20 cellular contexts compared by ENCODE assay signal in the genomic region with DNA sequence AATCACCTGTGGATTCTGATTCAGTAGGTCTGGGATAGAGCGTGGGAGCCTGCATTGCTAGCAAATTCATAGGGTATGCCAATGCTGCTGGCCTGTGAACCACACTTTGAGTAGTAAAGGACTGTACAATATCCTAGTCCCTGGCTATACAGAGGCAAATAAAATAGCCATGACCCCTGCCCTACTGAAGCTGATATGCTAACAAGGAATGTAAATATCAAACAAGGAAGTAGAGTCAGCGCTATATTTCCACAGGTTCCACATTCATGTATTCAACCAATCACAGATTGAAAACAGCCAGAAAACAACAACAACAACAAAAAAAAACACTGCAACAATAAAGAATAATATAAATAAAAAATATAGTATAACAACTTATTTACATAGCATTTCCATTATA.
DNase-seq lines count a peak whose midpoint lies in the region; ATAC-seq, FAIRE-seq and TF ChIP-seq lines count a peak whose summit lies in the region.
"Had no signal": no experiment of that assay in that cellular context is flagged by ENCODE, and none has a peak within 500 bp of the region (broad histone marks: within the 10 kb centered on the region; RNA-seq: fewer than 3 reads in every experiment).

No MANE protein-coding gene starts in this region.

- H3K27me3 ChIP-seq in Karpas-422 (ENCODE audit: low read length) (no peaks in the 10 kb centered on the region), pancreas (no peaks in the 10 kb centered on the region), mesendoderm (ENCODE audit: insufficient read depth, low read length, poor library complexity) (no peaks in the 10 kb centered on the region)

- no peaks in the 10 kb centered on the region for H4K20me1 ChIP-seq in Karpas-422 (ENCODE audit: insufficient read depth, low read depth, low read length)

- no peak overlapping the region for H4K8ac ChIP-seq in mesendoderm (ENCODE audit: low read depth, low read length)

- WGBS in pancreas, 2 donors, result 90 to 91% methylated on average over 2 of the region's 2 CpGs
- no CpG with 5 or more reads among the region's 2 CpGs for WGBS in mesendoderm (ENCODE audit: extremely low coverage, insufficient coverage, low lambda C conversion rate)

- no peaks in the 10 kb centered on the region for H3K4me1 Mint-ChIP-seq in T-helper 2 cell treated with Interferon-gamma antibody and Interleukin-4, amounts not matched to agents 5 μg/mL and 100 μg/mL, for 36 hours (ENCODE audit: low read depth)
- H3K4me1 Mint-ChIP-seq in natural killer cell, result no peaks in the 10 kb centered on the region
- H3K4me1 Mint-ChIP-seq: CD4-positive, alpha-beta memory T cell had no signal

- no peak overlapping the region for H3K4me2 ChIP-seq in Karpas-422 (ENCODE audit: low read depth, low read length, poor library complexity, severe bottlenecking)
- H3K4me2 ChIP-seq in mesendoderm (ENCODE audit: low read length), result no peak overlapping the region
- H3K4me2 ChIP-seq: GM23338 had no signal

- H3K79me2 ChIP-seq in Karpas-422 (ENCODE audit: low read length), result no peaks in the 10 kb centered on the region
- no peaks in the 10 kb centered on the region for H3K79me2 ChIP-seq in mesendoderm (ENCODE audit: control insufficient read depth, insufficient read depth, low read length)

- H3K18ac ChIP-seq in mesendoderm (ENCODE audit: low read length), result no peak overlapping the region

- H3K27ac Mint-ChIP-seq in T-helper 2 cell treated with Interferon-gamma antibody and Interleukin-4, amounts not matched to agents 5 μg/mL and 100 μg/mL, for 36 hours, result no peak overlapping the region
- no peak overlapping the region for H3K27ac Mint-ChIP-seq in natural killer cell
- H3K27ac Mint-ChIP-seq: CD4-positive, alpha-beta memory T cell; GM23338; H9 had no signal

- no peak overlapping the region for H2BK120ac ChIP-seq in mesendoderm (ENCODE audit: low read depth, low read length)

- ATAC-seq in pancreas, result no peak
- no peak for ATAC-seq in natural killer cell
- ATAC-seq: GM12878, GM23338, HCT116 had no signal

- H3K56ac ChIP-seq in mesendoderm (ENCODE audit: low read length), result no peak overlapping the region

- no peaks in the 10 kb centered on the region for H3K9me3 Mint-ChIP-seq in T-helper 2 cell treated with Interferon-gamma antibody and Interleukin-4, amounts not matched to agents 5 μg/mL and 100 μg/mL, for 36 hours
- no peaks in the 10 kb centered on the region for H3K9me3 Mint-ChIP-seq in natural killer cell
- H3K9me3 Mint-ChIP-seq: CD4-positive, alpha-beta memory T cell; GM23338; H9 had no signal

- no peaks in the 10 kb centered on the region for H3K9me3 ChIP-seq in Karpas-422 (ENCODE audit: low read length)
- no peaks in the 10 kb centered on the region for H3K9me3 ChIP-seq in pancreas

- H3K36me3 Mint-ChIP-seq in T-helper 2 cell treated with Interferon-gamma antibody and Interleukin-4, amounts not matched to agents 5 μg/mL and 100 μg/mL, for 36 hours (ENCODE audit: low read depth), result no peaks in the 10 kb centered on the region
- no peaks in the 10 kb centered on the region for H3K36me3 Mint-ChIP-seq in natural killer cell
- H3K36me3 Mint-ChIP-seq: CD4-positive, alpha-beta memory T cell had no signal

- H2AK5ac ChIP-seq in mesendoderm (ENCODE audit: low read length), result no peak overlapping the region

- H2BK15ac ChIP-seq in mesendoderm (replicated peaks; ENCODE audit: low read depth), result no peak overlapping the region

- no peaks in the 10 kb centered on the region for H3K9me2 ChIP-seq in Karpas-422 (replicated peaks; ENCODE audit: insufficient read depth, low read length)

- H3K4me3 ChIP-seq in Karpas-422 (ENCODE audit: low read length) (no peak overlapping the region), pancreas (no peak overlapping the region), mesendoderm (ENCODE audit: low read length) (no peak overlapping the region)
- H3K4me3 ChIP-seq: GM12878, GM23338 had no signal

- H3K27ac ChIP-seq in Karpas-422 (ENCODE audit: low read length) (no peak overlapping the region), pancreas (no peak overlapping the region), mesendoderm (ENCODE audit: low read depth, low read length) (no peak overlapping the region)

- H3K4me3 Mint-ChIP-seq in T-helper 2 cell treated with Interferon-gamma antibody and Interleukin-4, amounts not matched to agents 5 μg/mL and 100 μg/mL, for 36 hours, result no peak overlapping the region
- no peak overlapping the region for H3K4me3 Mint-ChIP-seq in natural killer cell
- H3K4me3 Mint-ChIP-seq: GM23338, H9 had no signal

- intact Hi-C loops in pancreas (cut with DNase I), result no loop called here
- intact Hi-C loops in natural killer cell (cut with micrococcal nuclease), result no loop called here

- H2BK5ac ChIP-seq in mesendoderm (ENCODE audit: low read length), result no peak overlapping the region

- TF ChIP-seq CTCF in pancreas (IDR thresholded peaks at IDR 0.05) (no peak), natural killer cell (IDR thresholded peaks at IDR 0.05) (no peak)

- H3K27me3 Mint-ChIP-seq in T-helper 2 cell treated with Interferon-gamma antibody and Interleukin-4, amounts not matched to agents 5 μg/mL and 100 μg/mL, for 36 hours (ENCODE audit: low read depth), result peaks cover 2% of the 10 kb centered on the region
- H3K27me3 Mint-ChIP-seq in natural killer cell (ENCODE audit: low read depth in 2 of 2), result peaks cover 0 to 7% of the 10 kb centered on the region in 2 donors
- H3K27me3 Mint-ChIP-seq: CD4-positive, alpha-beta memory T cell had no signal

- FAIRE-seq in endometrium (lab: Jason Lieb, UNC), result peak; percentile 59
- FAIRE-seq in pancreas (lab: Jason Lieb, UNC), result peak; percentile 53
- FAIRE-seq: GM12878, GM19239 had no signal

- H3K9ac ChIP-seq in Karpas-422 (ENCODE audit: low read length) (no peak overlapping the region), mesendoderm (ENCODE audit: low read length) (no peak overlapping the region)

- no peak overlapping the region for H4K5ac ChIP-seq in mesendoderm (ENCODE audit: low read length)

- no peak overlapping the region for H3K23ac ChIP-seq in mesendoderm (ENCODE audit: low read length)

- H3K4me1 ChIP-seq in Karpas-422 (ENCODE audit: low read length) (peaks cover 6% of the 10 kb centered on the region), pancreas (no peaks in the 10 kb centered on the region), mesendoderm (ENCODE audit: control insufficient read depth, low read depth, low read length) (peaks cover 2% of the 10 kb centered on the region)

- H2AFZ ChIP-seq in Karpas-422 (ENCODE audit: low read length), result no peak overlapping the region
- H2AFZ ChIP-seq: GM23338 had no signal

- H3K4ac ChIP-seq in mesendoderm (ENCODE audit: low read depth, low read length), result no peak overlapping the region

- H3K79me1 ChIP-seq in mesendoderm (ENCODE audit: low read length), result no peaks in the 10 kb centered on the region

- H3K36me3 ChIP-seq in Karpas-422 (ENCODE audit: insufficient read depth, low read length) (no peaks in the 10 kb centered on the region), pancreas (no peaks in the 10 kb centered on the region), mesendoderm (ENCODE audit: control insufficient read depth, insufficient read depth, low read length) (no peaks in the 10 kb centered on the region)

- DNase-seq in Karpas-422 (peak; percentile 30), LoVo (ENCODE audit: low spot score) (peak; percentile 14), pancreas (no peak), mesendoderm (no peak), natural killer cell (no peak)
- no peak for DNase-seq in T-helper 2 cell treated with Interferon-gamma antibody and Interleukin-4, amounts not matched to agents 5 μg/mL and 100 μg/mL, for 36 hours (ENCODE audit: low spot score)
- DNase-seq in central memory CD4-positive, alpha-beta T cell, result no peak
- DNase-seq: C1 segment of cervical spinal cord; Calu3; CD4-positive, alpha-beta memory T cell; COR-L47; DMS79; EL; GDM1; H9 had no signal

Comparison
In these comparisons a context has a peak if more than half of its experiments do, and no peak if none do; other contexts are left out.
1. DNase-seq: peak in Karpas-422 (single experiment) and LoVo (single experiment); none in pancreas (0 of 6), T-helper 2 cell treated with Interferon-gamma antibody and Interleukin-4, amounts not matched to agents 5 μg/mL and 100 μg/mL, for 36 hours (single experiment), central memory CD4-positive, alpha-beta T cell (single experiment), mesendoderm (single experiment) and natural killer cell (single experiment).